Comparison of ENCODE assay signal across 1 cellular context in the genomic region with DNA sequence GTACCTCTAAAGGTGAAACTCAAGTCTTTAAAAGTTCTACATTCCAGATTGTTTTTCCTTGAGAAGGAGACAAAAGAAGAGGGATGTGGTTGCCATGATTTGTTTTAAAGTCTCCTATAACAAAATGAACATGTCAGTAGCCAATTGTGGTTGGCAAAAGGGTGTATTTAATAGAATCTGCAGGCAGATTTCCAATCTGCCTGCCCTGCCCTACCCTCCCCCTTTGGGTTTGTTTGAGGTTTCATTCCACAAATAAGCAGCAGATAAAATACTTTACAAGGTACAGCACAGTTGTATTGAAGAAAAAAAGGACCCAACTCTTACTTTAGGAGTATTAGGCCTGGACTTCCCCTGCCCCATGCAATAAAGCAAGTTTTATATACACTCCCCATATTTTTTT.
TF ChIP-seq lines count a peak whose summit lies in the region.

No MANE protein-coding gene starts in this region.

TF ChIP-seq in liver, 16 proteins besides CTCF, POLR2A, EP300 and RAD21 (continued from another document):
- TF ChIP-seq, protein P1, sequence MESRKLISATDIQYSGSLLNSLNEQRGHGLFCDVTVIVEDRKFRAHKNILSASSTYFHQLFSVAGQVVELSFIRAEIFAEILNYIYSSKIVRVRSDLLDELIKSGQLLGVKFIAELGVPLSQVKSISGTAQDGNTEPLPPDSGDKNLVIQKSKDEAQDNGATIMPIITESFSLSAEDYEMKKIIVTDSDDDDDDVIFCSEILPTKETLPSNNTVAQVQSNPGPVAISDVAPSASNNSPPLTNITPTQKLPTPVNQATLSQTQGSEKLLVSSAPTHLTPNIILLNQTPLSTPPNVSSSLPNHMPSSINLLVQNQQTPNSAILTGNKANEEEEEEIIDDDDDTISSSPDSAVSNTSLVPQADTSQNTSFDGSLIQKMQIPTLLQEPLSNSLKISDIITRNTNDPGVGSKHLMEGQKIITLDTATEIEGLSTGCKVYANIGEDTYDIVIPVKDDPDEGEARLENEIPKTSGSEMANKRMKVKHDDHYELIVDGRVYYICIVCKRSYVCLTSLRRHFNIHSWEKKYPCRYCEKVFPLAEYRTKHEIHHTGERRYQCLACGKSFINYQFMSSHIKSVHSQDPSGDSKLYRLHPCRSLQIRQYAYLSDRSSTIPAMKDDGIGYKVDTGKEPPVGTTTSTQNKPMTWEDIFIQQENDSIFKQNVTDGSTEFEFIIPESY (IDR thresholded peaks at IDR 0.05), result no peak
- TF ChIP-seq GABPA (IDR thresholded peaks at IDR 0.05 in 1 of 2, conservative IDR thresholded peaks at IDR 0.05 in 1 of 2), result no peak
- TF ChIP-seq SP1 (IDR thresholded peaks at IDR 0.05), result no peak
- peak; percentile 16 for TF ChIP-seq YY1 (IDR thresholded peaks at IDR 0.05)
- TF ChIP-seq, protein P2, sequence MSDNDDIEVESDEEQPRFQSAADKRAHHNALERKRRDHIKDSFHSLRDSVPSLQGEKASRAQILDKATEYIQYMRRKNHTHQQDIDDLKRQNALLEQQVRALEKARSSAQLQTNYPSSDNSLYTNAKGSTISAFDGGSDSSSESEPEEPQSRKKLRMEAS (IDR thresholded peaks at IDR 0.05), result no peak
- no peak for TF ChIP-seq JUND (IDR thresholded peaks at IDR 0.05)
- peak; percentile 37 to 56 for TF ChIP-seq RXRA (IDR thresholded peaks at IDR 0.05)
- TF ChIP-seq TAF1 (conservative IDR thresholded peaks at IDR 0.05), result no peak
